In the genomic region with DNA sequence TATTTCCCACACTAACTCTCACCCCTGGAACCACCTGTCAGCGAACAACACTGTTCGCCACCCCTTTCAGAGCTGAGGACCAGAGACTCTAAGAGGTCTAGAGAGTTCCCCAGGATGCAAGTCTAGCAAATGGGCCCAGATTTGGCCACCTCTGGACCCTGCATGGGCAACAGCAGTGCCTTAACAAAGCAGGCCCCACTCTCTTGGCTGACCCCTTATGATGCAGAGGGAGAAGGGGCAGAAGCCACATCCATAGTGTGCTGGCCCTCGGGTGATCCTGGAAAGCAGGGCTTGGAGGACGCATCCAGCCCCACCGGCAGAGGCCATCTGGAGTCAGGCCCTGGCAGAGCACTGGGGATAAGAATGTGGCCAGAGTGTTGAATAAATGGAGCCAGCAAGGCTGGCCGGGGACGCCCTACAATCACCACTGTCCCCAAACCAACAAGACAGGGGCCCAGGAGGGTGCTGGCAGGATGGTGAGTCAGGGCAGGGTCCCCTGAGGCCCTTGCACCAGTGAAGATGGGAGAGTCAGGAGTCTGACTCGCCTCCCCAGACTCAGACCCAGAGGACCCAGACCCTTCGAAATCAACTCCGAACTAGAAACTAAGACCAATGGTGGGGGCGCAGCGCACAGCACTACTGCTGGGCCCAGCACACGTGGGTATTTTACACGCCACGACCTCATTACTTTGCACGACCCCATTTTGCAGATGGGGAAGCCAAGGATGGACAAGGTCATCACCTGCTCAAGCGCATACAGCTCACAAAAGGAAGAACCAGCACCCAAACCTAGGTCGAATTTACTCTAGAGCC, we compare ENCODE assay signal across 9 cellular contexts. TPM values are rescaled to one million over a fixed set of nuclear protein-coding genes. Genes with fewer than 3 reads are reported as not detected.
DNase-seq lines count a peak whose midpoint lies in the region; ATAC-seq and TF ChIP-seq lines count a peak whose summit lies in the region.
"Had no signal": no experiment of that assay in that cellular context is flagged by ENCODE, and none has a peak within 500 bp of the region (broad histone marks: within the 10 kb centered on the region; RNA-seq: fewer than 3 reads in every experiment).

No MANE protein-coding gene starts in this region.

- H3K9me3 Mint-ChIP-seq in activated T-cell treated with anti-CD3 and anti-CD28 coated beads, Interleukin-2, amount 50 U/mL, for 24 hours = no peaks in the 10 kb centered on the region

- no peak for TF ChIP-seq POLR2A in transverse colon (IDR thresholded peaks at IDR 0.05)

- H3K27me3 Mint-ChIP-seq in activated T-cell treated with anti-CD3 and anti-CD28 coated beads, Interleukin-2, amount 50 U/mL, for 24 hours = no peaks in the 10 kb centered on the region

- H3K36me3 Mint-ChIP-seq in activated T-cell treated with anti-CD3 and anti-CD28 coated beads, Interleukin-2, amount 50 U/mL, for 24 hours (ENCODE audit: low read depth) = peaks cover 75% of the 10 kb centered on the region

- intact Hi-C loops in lower lobe of right lung (cut with DNase I) = no loop called here
- intact Hi-C loops in transverse colon (cut with DNase I; ENCODE audit: low total_unique reads) = no loop called here

- H3K36me3 ChIP-seq in brain microvascular endothelial cell (replicated peaks) = peaks cover 60% of the 10 kb centered on the region
- H3K36me3 ChIP-seq in lower lobe of right lung = peaks cover 43% of the 10 kb centered on the region
- no peaks in the 10 kb centered on the region for H3K36me3 ChIP-seq in transverse colon

- 76% methylated on average over 17 of the region's 18 CpGs; no CpG with 5 or more reads in 1 of the 2 donors for WGBS in transverse colon (ENCODE audit: low coverage in 1 of 2), 2 donors

- peak overlapping the region; percentile 55 for H3K27ac ChIP-seq in brain microvascular endothelial cell
- peak overlapping the region; percentile 58 for H3K27ac ChIP-seq in lower lobe of right lung
- peak overlapping the region; percentile 96 to 99 (median 98) for H3K27ac ChIP-seq in transverse colon
- H3K27ac ChIP-seq: VCaP had no signal

- in situ Hi-C loops in brain microvascular endothelial cell (cut with HindIII; ENCODE audit: low pct_ligation_motif_present, low sequenced_read_pairs) = no loop called here
- in situ Hi-C loops in transverse colon (cut with MboI; ENCODE audit: low pct_ligation_motif_present in 1 of 4, low pct_unique_long_range_greater_than_20kb in 1 of 4, low sequenced_read_pairs in 3 of 4) = loop anchor here in 1 of 4 donors (25.0 kb wide), 1 partner anchor 102 kb away; no protein-coding TSS in a partner anchor

- H3K4me1 ChIP-seq in lower lobe of right lung (peaks cover 92% of the 10 kb centered on the region), transverse colon (peaks cover 53 to 92% (median 74%) of the 10 kb centered on the region in 4 donors)

- peaks cover 78% of the 10 kb centered on the region for H3K4me1 Mint-ChIP-seq in activated T-cell treated with anti-CD3 and anti-CD28 coated beads, Interleukin-2, amount 50 U/mL, for 24 hours (ENCODE audit: low read depth)

- no peak for TF ChIP-seq CTCF in brain microvascular endothelial cell (IDR thresholded peaks at IDR 0.05; ENCODE audit: low read depth, low read length, missing control alignments)
- no peak for TF ChIP-seq CTCF in lower lobe of right lung (IDR thresholded peaks at IDR 0.05)
- TF ChIP-seq CTCF in transverse colon (IDR thresholded peaks at IDR 0.05) = no peak

- H3K4me3 Mint-ChIP-seq in activated T-cell treated with anti-CD3 and anti-CD28 coated beads, Interleukin-2, amount 50 U/mL, for 24 hours = no peak overlapping the region

- no peak for DNase-seq in activated T-cell treated with anti-CD3 and anti-CD28 coated beads, Interleukin-2, amount 50 U/mL, for 24 hours
- DNase-seq in activated T-cell treated with anti-CD3 and anti-CD28 coated beads, Interleukin-2, amount 50 U/mL, for 1 hour = no peak
- DNase-seq in brain microvascular endothelial cell (no peak), lower lobe of right lung (no peak), transverse colon (no peak), cortex of kidney (lab: John Stamatoyannopoulos, UW) (no peak), kidney tubule cell (ENCODE audit: low spot score) (no peak), NCI-H1694 (lab: John Stamatoyannopoulos, UW) (no peak)

- H3K9me3 ChIP-seq in lower lobe of right lung = no peaks in the 10 kb centered on the region
- no peaks in the 10 kb centered on the region for H3K9me3 ChIP-seq in transverse colon

- H3K27me3 ChIP-seq in brain microvascular endothelial cell (replicated peaks) (no peaks in the 10 kb centered on the region), lower lobe of right lung (ENCODE audit: low read depth) (no peaks in the 10 kb centered on the region), transverse colon (no peaks in the 10 kb centered on the region)

- no peak for TF ChIP-seq EP300 in transverse colon (IDR thresholded peaks at IDR 0.05; ENCODE audit: low read depth)

- H3K27ac Mint-ChIP-seq in activated T-cell treated with anti-CD3 and anti-CD28 coated beads, Interleukin-2, amount 50 U/mL, for 24 hours = peak overlapping the region; percentile 82

- H3K4me3 ChIP-seq in brain microvascular endothelial cell (ENCODE audit: low read depth, low read length) = no peak overlapping the region
- H3K4me3 ChIP-seq in lower lobe of right lung = no peak overlapping the region
- H3K4me3 ChIP-seq in transverse colon = no peak overlapping the region

- ATAC-seq in lower lobe of right lung = no peak

RNA-seq across cellular contexts. Expression of a gene that starts 6.5 kb away (rescaled TPM):
- 126 TPM for total RNA-seq in lower lobe of right lung
- total RNA-seq in transverse colon = 100 to 1,000 TPM in 2 of 4 donors, 10 to 100 TPM in 2; 47.9 to 179 (median 106) TPM

RNA-seq across cellular contexts. Expression of a gene that starts 37.9 kb away (rescaled TPM):
- total RNA-seq in lower lobe of right lung (77.7 TPM), transverse colon (10 to 100 TPM; 18.7 to 88.4 (median 41.1) TPM)
